In genomic region chr12:24049771-24050170, GRCh38 we compare ENCODE assay signal across 27 cellular contexts.
"Had no signal": no experiment of that assay in that cellular context is flagged by ENCODE, and none has a peak within 500 bp of the region (broad histone marks: within the 10 kb centered on the region; RNA-seq: fewer than 3 reads in every experiment).

No MANE protein-coding gene starts in this region.

- H3K4me3 ChIP-seq: body of pancreas, esophagus muscularis mucosa, gastrocnemius medialis, lower lobe of right lung, neural progenitor cell, spleen, thoracic aorta, upper lobe of left lung had no signal

- H3K27me3 Mint-ChIP-seq: activated CD4-positive, alpha-beta memory T cell treated with anti-CD3 and anti-CD28 coated beads, Interleukin-2, amount 10 ng/mL, durations not matched to agents 7 days and 5 days; activated CD4-positive, alpha-beta T cell treated with anti-CD3 and anti-CD28 coated beads, Interleukin-2, amount 10 ng/mL, durations not matched to agents 24 days and 14 days; activated CD8-positive, alpha-beta memory T cell treated with anti-CD3 and anti-CD28 coated beads, Interleukin-2, amount 10 ng/mL, durations not matched to agents 7 days and 5 days; activated naive CD8-positive, alpha-beta T cell treated with anti-CD3 and anti-CD28 coated beads, Interleukin-2, amount 50 U/mL, for 24 hours; naive thymus-derived CD4-positive, alpha-beta T cell; progenitor cell of endocrine pancreas had no signal

- H3K36me3 Mint-ChIP-seq: activated CD8-positive, alpha-beta memory T cell treated with anti-CD3 and anti-CD28 coated beads, Interleukin-2, amount 10 ng/mL, durations not matched to agents 7 days and 5 days; naive thymus-derived CD4-positive, alpha-beta T cell had no signal

- H3K4me1 Mint-ChIP-seq: activated CD4-positive, alpha-beta memory T cell treated with anti-CD3 and anti-CD28 coated beads, Interleukin-2, amount 10 ng/mL, durations not matched to agents 7 days and 5 days; activated CD8-positive, alpha-beta memory T cell treated with anti-CD3 and anti-CD28 coated beads, Interleukin-2, amount 10 ng/mL, durations not matched to agents 7 days and 5 days; activated naive CD8-positive, alpha-beta T cell treated with anti-CD3 and anti-CD28 coated beads, Interleukin-2, amount 50 U/mL, for 24 hours; naive thymus-derived CD4-positive, alpha-beta T cell had no signal

- H3K9ac ChIP-seq: neural progenitor cell had no signal

- H3K4me2 ChIP-seq: neural progenitor cell had no signal

- H3K27ac Mint-ChIP-seq: activated CD4-positive, alpha-beta memory T cell treated with anti-CD3 and anti-CD28 coated beads, Interleukin-2, amount 10 ng/mL, durations not matched to agents 7 days and 5 days; activated CD4-positive, alpha-beta T cell treated with anti-CD3 and anti-CD28 coated beads, Interleukin-2, amount 10 ng/mL, durations not matched to agents 24 days and 14 days; activated CD8-positive, alpha-beta memory T cell treated with anti-CD3 and anti-CD28 coated beads, Interleukin-2, amount 10 ng/mL, durations not matched to agents 7 days and 5 days; activated naive CD8-positive, alpha-beta T cell treated with anti-CD3 and anti-CD28 coated beads, Interleukin-2, amount 50 U/mL, for 24 hours; activated T-helper 1 cell treated with anti-CD3 and anti-CD28 coated beads, Interleukin-12 subunit alpha, Interleukin-12 subunit beta, Interleukin-2, Interleukin-4 antibody, amounts not matched to agents 30 ng/mL and 10 ng/mL and 1 ng/mL, durations not matched to agents 14 hours and 24 hours and 36 hours; naive thymus-derived CD4-positive, alpha-beta T cell; neural progenitor cell; progenitor cell of endocrine pancreas had no signal

- H3K36me3 ChIP-seq: esophagus muscularis mucosa, gastrocnemius medialis, lower lobe of right lung, spleen, thoracic aorta, upper lobe of left lung had no signal

- H3K4me1 ChIP-seq: gastrocnemius medialis, lower lobe of right lung had no signal

- H3K27me3 ChIP-seq: body of pancreas, esophagus muscularis mucosa, gastrocnemius medialis, neural progenitor cell, spleen, upper lobe of left lung had no signal

- H3K9me3 Mint-ChIP-seq: activated CD4-positive, alpha-beta memory T cell treated with anti-CD3 and anti-CD28 coated beads, Interleukin-2, amount 10 ng/mL, durations not matched to agents 7 days and 5 days; activated CD4-positive, alpha-beta T cell treated with anti-CD3 and anti-CD28 coated beads, Interleukin-2, amount 10 ng/mL, durations not matched to agents 24 days and 14 days had no signal

- H3K27ac ChIP-seq: body of pancreas, esophagus muscularis mucosa, gastrocnemius medialis, lower lobe of right lung, neural progenitor cell, spleen, thoracic aorta, upper lobe of left lung had no signal

- DNase-seq: activated CD4-positive, alpha-beta memory T cell treated with anti-CD3 and anti-CD28 coated beads, Interleukin-2, amount 10 ng/mL, durations not matched to agents 7 days and 5 days; activated CD4-positive, alpha-beta T cell treated with anti-CD3 and anti-CD28 coated beads, Interleukin-2, amount 10 ng/mL, durations not matched to agents 24 days and 14 days; activated CD8-positive, alpha-beta memory T cell treated with anti-CD3 and anti-CD28 coated beads, Interleukin-2, amount 10 ng/mL, durations not matched to agents 7 days and 5 days; activated gamma-delta T cell; activated naive CD4-positive, alpha-beta T cell treated with anti-CD3 and anti-CD28 coated beads, Interleukin-2, amount 50 U/mL, for 16 hours; activated naive CD8-positive, alpha-beta T cell treated with anti-CD3 and anti-CD28 coated beads, Interleukin-2, amount 50 U/mL, for 24 hours; activated T-cell treated with anti-CD3 and anti-CD28 coated beads for 4 hours; anterior cingulate cortex; body of pancreas; caudate nucleus; gastrocnemius medialis; head of caudate nucleus; left colon; lower lobe of right lung; naive thymus-derived CD4-positive, alpha-beta T cell; retina; spleen; stimulated activated CD4-positive, alpha-beta T cell treated with anti-CD3 and anti-CD28 coated beads, Interleukin-4, amount 100 ng/mL, for 1 hour; stimulated activated naive CD4-positive, alpha-beta T cell; SW 1271; T-helper 2 cell; upper lobe of left lung had no signal

- H3K4me3 Mint-ChIP-seq: activated CD4-positive, alpha-beta memory T cell treated with anti-CD3 and anti-CD28 coated beads, Interleukin-2, amount 10 ng/mL, durations not matched to agents 7 days and 5 days; activated CD4-positive, alpha-beta T cell treated with anti-CD3 and anti-CD28 coated beads, Interleukin-2, amount 10 ng/mL, durations not matched to agents 24 days and 14 days; activated CD8-positive, alpha-beta memory T cell treated with anti-CD3 and anti-CD28 coated beads, Interleukin-2, amount 10 ng/mL, durations not matched to agents 7 days and 5 days; activated naive CD8-positive, alpha-beta T cell treated with anti-CD3 and anti-CD28 coated beads, Interleukin-2, amount 50 U/mL, for 24 hours; activated T-helper 1 cell treated with anti-CD3 and anti-CD28 coated beads, Interleukin-12 subunit alpha, Interleukin-12 subunit beta, Interleukin-2, Interleukin-4 antibody, amounts not matched to agents 30 ng/mL and 10 ng/mL and 1 ng/mL, durations not matched to agents 14 hours and 24 hours and 36 hours; naive thymus-derived CD4-positive, alpha-beta T cell; neural progenitor cell had no signal
